9 cellular contexts compared by ENCODE assay signal in genomic region chr5:163914911-163915310, GRCh38.
DNase-seq lines count a peak whose midpoint lies in the region; ATAC-seq and TF ChIP-seq lines count a peak whose summit lies in the region.
"Had no signal": no experiment of that assay in that cellular context is flagged by ENCODE, and none has a peak within 500 bp of the region (broad histone marks: within the 10 kb centered on the region; RNA-seq: fewer than 3 reads in every experiment).

No MANE protein-coding gene starts in this region.

- peak overlapping the region; percentile 90; the same call in 1 of the 2 replicates for H3K27ac ChIP-seq in KMS-11
- no peak overlapping the region for H3K27ac ChIP-seq in suprapubic skin

- CTCF ChIA-PET in activated naive CD4-positive, alpha-beta T cell treated with anti-CD3 and anti-CD28 coated beads for 36 hours (lab: Charles Lee), result no interaction called here

- H3K4me1 ChIP-seq in KMS-11 (ENCODE audit: low read depth, poor library complexity, severe bottlenecking) (peaks cover 36% of the 10 kb centered on the region), suprapubic skin (no peaks in the 10 kb centered on the region)

- peaks cover 51% of the 10 kb centered on the region for H3K4me1 Mint-ChIP-seq in dendritic cell treated with granulocyte-macrophage colony-stimulating factor and Interleukin-4, amounts not matched to agents 40 ng/mL and 50 ng/mL, for 4 days (ENCODE audit: low read depth)
- no peaks in the 10 kb centered on the region for H3K4me1 Mint-ChIP-seq in activated naive CD4-positive, alpha-beta T cell treated with anti-CD3 and anti-CD28 coated beads for 36 hours (ENCODE audit: low read depth)

- ATAC-seq in GM21723 (IDR thresholded peaks at IDR 0.05; ENCODE audit: unreplicated experiment), result peak; percentile 18

- peaks cover 8% of the 10 kb centered on the region for H3K36me3 Mint-ChIP-seq in dendritic cell treated with granulocyte-macrophage colony-stimulating factor and Interleukin-4, amounts not matched to agents 40 ng/mL and 50 ng/mL, for 4 days (ENCODE audit: low read depth)
- no peaks in the 10 kb centered on the region for H3K36me3 Mint-ChIP-seq in activated naive CD4-positive, alpha-beta T cell treated with anti-CD3 and anti-CD28 coated beads for 36 hours (ENCODE audit: low read depth)

- no peak for TF ChIP-seq CTCF in KMS-11 (conservative IDR thresholded peaks at IDR 0.05; ENCODE audit: low read depth, low read length)
- TF ChIP-seq CTCF in suprapubic skin (IDR thresholded peaks at IDR 0.05), result no peak

- WGBS in suprapubic skin, result 46% methylated on average over 5 of the region's 5 CpGs

- intact Hi-C loops in dendritic cell treated with granulocyte-macrophage colony-stimulating factor and Interleukin-4, amounts not matched to agents 40 ng/mL and 50 ng/mL, for 4 days (cut with micrococcal nuclease), result no loop called here
- intact Hi-C loops in activated naive CD4-positive, alpha-beta T cell treated with anti-CD3 and anti-CD28 coated beads for 36 hours (cut with micrococcal nuclease), result no loop called here

- no peaks in the 10 kb centered on the region for H3K79me2 ChIP-seq in KMS-11 (ENCODE audit: insufficient read depth, low read depth)

- no peak overlapping the region for H3K4me3 Mint-ChIP-seq in dendritic cell treated with granulocyte-macrophage colony-stimulating factor and Interleukin-4, amounts not matched to agents 40 ng/mL and 50 ng/mL, for 4 days
- H3K4me3 Mint-ChIP-seq in activated naive CD4-positive, alpha-beta T cell treated with anti-CD3 and anti-CD28 coated beads for 36 hours, result no peak overlapping the region

- H3K9me3 Mint-ChIP-seq in dendritic cell treated with granulocyte-macrophage colony-stimulating factor and Interleukin-4, amounts not matched to agents 40 ng/mL and 50 ng/mL, for 4 days, result peaks cover 24% of the 10 kb centered on the region
- H3K9me3 Mint-ChIP-seq in activated naive CD4-positive, alpha-beta T cell treated with anti-CD3 and anti-CD28 coated beads for 36 hours, result peaks cover 9% of the 10 kb centered on the region

- H2AFZ ChIP-seq in KMS-11 (ENCODE audit: low read depth), result no peak overlapping the region

- H3K27me3 Mint-ChIP-seq in dendritic cell treated with granulocyte-macrophage colony-stimulating factor and Interleukin-4, amounts not matched to agents 40 ng/mL and 50 ng/mL, for 4 days, result no peaks in the 10 kb centered on the region
- no peaks in the 10 kb centered on the region for H3K27me3 Mint-ChIP-seq in activated naive CD4-positive, alpha-beta T cell treated with anti-CD3 and anti-CD28 coated beads for 36 hours (ENCODE audit: low read depth)

- H3K36me3 ChIP-seq in KMS-11 (ENCODE audit: insufficient read depth), result no peaks in the 10 kb centered on the region
- H3K36me3 ChIP-seq in suprapubic skin, result no peaks in the 10 kb centered on the region

- H3K27ac Mint-ChIP-seq in dendritic cell treated with granulocyte-macrophage colony-stimulating factor and Interleukin-4, amounts not matched to agents 40 ng/mL and 50 ng/mL, for 4 days, result peak overlapping the region; percentile 72
- H3K27ac Mint-ChIP-seq in activated naive CD4-positive, alpha-beta T cell treated with anti-CD3 and anti-CD28 coated beads for 36 hours, result no peak overlapping the region

- DNase-seq in DMS 273 treated with DMSO at 0.1 percent for 48 hours (lab: John Stamatoyannopoulos, UW) (peak; percentile 96), suprapubic skin (ENCODE audit: low spot score in 2 of 2) (no peak), DMS79 treated with DMSO at 0.1 percent for 48 hours (lab: John Stamatoyannopoulos, UW) (no peak), COR-L47 (lab: John Stamatoyannopoulos, UW) (no peak)
- no peak for DNase-seq in activated naive CD4-positive, alpha-beta T cell treated with anti-CD3 and anti-CD28 coated beads for 36 hours
- DNase-seq: DND-41 had no signal

- TF ChIP-seq POLR2A in suprapubic skin (IDR thresholded peaks at IDR 0.05), result no peak

- no peaks in the 10 kb centered on the region for H3K27me3 ChIP-seq in KMS-11 (ENCODE audit: insufficient read depth, low read depth)
- H3K27me3 ChIP-seq in suprapubic skin, result no peaks in the 10 kb centered on the region

- TF ChIP-seq EP300 in suprapubic skin (IDR thresholded peaks at IDR 0.05), result no peak

- H3K4me2 ChIP-seq in KMS-11, result no peak overlapping the region

- no peaks in the 10 kb centered on the region for H3K9me3 ChIP-seq in suprapubic skin

- no peaks in the 10 kb centered on the region for H4K20me1 ChIP-seq in KMS-11 (ENCODE audit: insufficient read depth)

- H3K4me3 ChIP-seq in KMS-11 (IDR thresholded peaks at IDR 0.05; ENCODE audit: insufficient read depth, low read depth, low read length) (no peak overlapping the region), suprapubic skin (no peak overlapping the region)

- H3K9ac ChIP-seq in KMS-11, result no peak overlapping the region
